ENCODE assay signal across 7 cellular contexts in genomic region chr9:3444016-3444415, GRCh38.
"Had no signal": no experiment of that assay in that cellular context is flagged by ENCODE, and none has a peak within 500 bp of the region (broad histone marks: within the 10 kb centered on the region; RNA-seq: fewer than 3 reads in every experiment).

No MANE protein-coding gene starts in this region.

- H3K27ac ChIP-seq: HL-60 had no signal

- ATAC-seq: HepG2, K562 had no signal

- H3K9me3 Mint-ChIP-seq: IgD-negative memory B cell had no signal

- DNase-seq: IMR-90, KBM-7, KG1 had no signal

- H3K27ac Mint-ChIP-seq: IgD-negative memory B cell had no signal

- H3K4me3 Mint-ChIP-seq: IgD-negative memory B cell had no signal

- H3K4me3 ChIP-seq: K562 had no signal

- H3K27me3 Mint-ChIP-seq: IgD-negative memory B cell had no signal
